In the genomic region with DNA sequence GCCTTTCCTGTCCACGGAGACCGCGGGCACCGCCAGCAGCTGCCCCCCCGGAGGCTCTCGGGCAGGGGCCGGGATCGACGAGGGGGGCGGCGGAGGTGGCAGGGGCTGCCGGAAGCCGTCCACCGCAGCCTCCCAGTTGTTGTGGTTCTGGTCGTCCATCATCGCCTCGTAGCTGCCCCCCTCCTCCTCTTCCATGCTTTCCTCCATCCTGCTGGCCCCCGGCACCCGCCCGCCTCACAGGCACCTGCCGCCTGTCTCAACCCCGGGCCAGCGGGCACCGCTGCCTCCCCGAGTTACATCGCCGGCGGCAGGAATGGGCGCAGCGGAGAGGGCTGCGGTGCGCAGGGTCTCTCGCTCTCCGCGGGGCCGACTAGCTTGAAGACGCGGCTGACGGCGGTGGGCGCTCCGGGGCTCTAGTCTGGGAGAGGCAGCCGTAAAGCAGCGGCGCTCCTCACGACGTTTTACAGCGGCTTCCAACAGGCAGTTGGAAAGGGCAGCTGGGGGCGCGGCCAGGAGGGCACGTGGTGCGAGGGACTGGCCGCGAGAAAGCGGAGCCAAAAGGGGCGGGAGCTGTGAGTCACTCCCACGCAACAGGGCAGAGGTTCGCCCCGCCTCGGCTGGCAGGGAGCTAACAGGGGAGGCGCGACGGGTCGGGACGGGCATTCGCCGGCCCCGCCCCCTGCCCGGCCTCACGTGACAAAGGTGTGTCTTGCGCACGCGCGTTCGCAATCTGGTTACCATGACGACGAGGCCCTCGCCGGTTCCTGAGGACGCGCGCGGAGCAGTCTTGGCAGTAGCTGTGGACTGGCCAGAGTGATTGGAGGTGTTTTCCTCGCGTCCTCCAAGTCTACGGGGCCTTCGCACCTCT, we compare ENCODE assay signal across 8 cellular contexts. TPM values are rescaled to one million over a fixed set of nuclear protein-coding genes. Genes with fewer than 3 reads are reported as not detected.
DNase-seq lines count a peak whose midpoint lies in the region; ATAC-seq, FAIRE-seq and TF ChIP-seq lines count a peak whose summit lies in the region.

Gene CACUL1 (minus strand): TSS at position 415 of the 868 bp plus-strand sequence. CDS start 208 bp downstream, at position 207.

- peaks cover 27% of the 10 kb centered on the region for H3K4me1 Mint-ChIP-seq in chondrocyte (ENCODE audit: low read depth)

- peak within 1 kb of the TSS; percentile 88 to 89 for H3K27ac ChIP-seq in kidney (ENCODE audit: low read depth in 2 of 2, low read length in 2 of 2)

- H3K9me3 ChIP-seq in kidney (ENCODE audit: control insufficient read depth in 1 of 2, low read length in 2 of 2), result no peaks in the 10 kb centered on the region

- H3K27ac Mint-ChIP-seq in chondrocyte (ENCODE audit: unreplicated experiment), result peak within 1 kb of the TSS; percentile 96

- peaks cover 0 to 8% of the 10 kb centered on the region in 2 donors for H3K4me1 ChIP-seq in kidney (ENCODE audit: control insufficient read depth in 1 of 2, insufficient read depth in 1 of 2, low read depth in 1 of 2, low read length in 2 of 2)

- peak; percentile 94 for ATAC-seq in HG03432 (IDR thresholded peaks at IDR 0.05; ENCODE audit: unreplicated experiment)

- no peaks in the 10 kb centered on the region for H3K27me3 Mint-ChIP-seq in chondrocyte (ENCODE audit: low read depth)

- H3K4me3 Mint-ChIP-seq in chondrocyte (ENCODE audit: unreplicated experiment), result peak within 1 kb of the TSS; percentile 96

- H3K9ac ChIP-seq in kidney (ENCODE audit: low read length in 2 of 2), result peak within 1 kb of the TSS; percentile 65 to 92

- H3K36me3 ChIP-seq in kidney (ENCODE audit: control insufficient read depth in 1 of 2, insufficient read depth in 2 of 2, low read length in 2 of 2), result no peaks in the 10 kb centered on the region

- peak; percentile 95 for FAIRE-seq in kidney (lab: Jason Lieb, UNC)

- intact Hi-C loops in kidney (cut with DNase I), result no loop called here

- peak; percentile 73 for TF ChIP-seq POLR2A in GM19099 (IDR thresholded peaks at IDR 0.05; ENCODE audit: extremely low read depth, insufficient read length, low read depth)

- H3K9me3 Mint-ChIP-seq in chondrocyte (ENCODE audit: low read depth), result no peaks in the 10 kb centered on the region

- DNase-seq in AG20443 (ENCODE audit: low spot score), result peak; percentile 100
- DNase-seq in NCI-H510A (lab: John Stamatoyannopoulos, UW), result peak; percentile 98
- peak; percentile 100 for DNase-seq in activated CD4-positive, alpha-beta T cell treated with anti-CD3 and anti-CD28 coated beads for 1 hour
- DNase-seq in chondrocyte (ENCODE audit: low spot score), result peak; percentile 100
- peak; percentile 100 for DNase-seq in kidney
- peak; percentile 100 for DNase-seq in stimulated activated CD4-positive, alpha-beta T cell treated with anti-CD3 and anti-CD28 coated beads, Interleukin-15, amount 100 ng/mL, for 24 hours

- no peaks in the 10 kb centered on the region for H3K36me3 Mint-ChIP-seq in chondrocyte (ENCODE audit: low read depth)

- TF ChIP-seq CTCF in chondrocyte (IDR thresholded peaks at IDR 0.05) (peak; percentile 22), kidney (IDR thresholded peaks at IDR 0.05; ENCODE audit: borderline replicate concordance, extremely low read depth, insufficient read depth) (no peak)

- peak within 1 kb of the TSS; percentile 82 to 87 for H3K4me3 ChIP-seq in kidney (ENCODE audit: low read length in 2 of 2)

RNA-seq across cellular contexts. Expression of gene CACUL1, which starts in this region (rescaled TPM):
- 32.1 to 36.5 TPM (median 32.5 TPM) in 3 replicates for total RNA-seq in chondrocyte
- 39.3 TPM for total RNA-seq in kidney
- 5.3 TPM for polyA plus RNA-seq in kidney (ENCODE audit: insufficient read depth, low read depth, low replicate concordance)

Comparison
In these comparisons a context has a peak if more than half of its experiments do, and no peak if none do; other contexts are left out.
1. Peak in every context shown above with its lines: DNase-seq, ATAC-seq, H3K4me3 ChIP-seq and H3K27ac ChIP-seq.